In the genomic region with DNA sequence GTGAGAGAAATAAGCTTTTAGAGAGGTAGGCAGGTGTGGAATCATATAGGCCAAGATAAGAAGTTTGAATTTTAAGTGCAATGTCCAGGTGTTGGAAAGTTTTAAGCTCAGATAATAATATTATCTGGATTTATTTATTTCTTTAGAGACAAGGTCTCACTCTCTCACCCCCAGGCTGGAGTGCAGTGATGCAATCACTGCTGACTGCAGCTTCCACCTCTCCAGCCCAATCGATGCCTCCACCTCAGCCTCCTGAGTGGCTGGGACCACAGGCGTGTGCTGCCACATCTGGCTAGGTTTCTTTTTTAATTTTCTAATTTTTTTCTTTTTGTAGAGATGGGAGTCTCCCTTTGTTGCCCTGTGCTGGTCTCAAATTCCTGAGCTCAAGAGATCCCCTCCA, we compare ENCODE assay signal across 31 cellular contexts. TPM values are rescaled to one million over a fixed set of nuclear protein-coding genes. Genes with fewer than 3 reads are reported as not detected.
A peak's percentile ranks its signal among the peaks of the same experiment; 100 is the strongest.
DNase-seq lines count a peak whose midpoint lies in the region; ATAC-seq, FAIRE-seq and TF ChIP-seq lines count a peak whose summit lies in the region.
"Had no signal": no experiment of that assay in that cellular context is flagged by ENCODE, and none has a peak within 500 bp of the region (broad histone marks: within the 10 kb centered on the region; RNA-seq: fewer than 3 reads in every experiment).

No MANE protein-coding gene starts in this region.

- no peak overlapping the region for H3K18ac ChIP-seq in H1 (ENCODE audit: extremely low read depth, low read length)

- no peaks in the 10 kb centered on the region for H3K9me3 ChIP-seq in K562 (replicated peaks; ENCODE audit: control insufficient read depth, insufficient read depth, low read depth, low read length)
- no peaks in the 10 kb centered on the region for H3K9me3 ChIP-seq in H1 (ENCODE audit: insufficient read depth in 2 of 2, low read depth in 1 of 2, low read length in 1 of 2)
- no peaks in the 10 kb centered on the region for H3K9me3 ChIP-seq in heart left ventricle
- H3K9me3 ChIP-seq: A549, BE2C, BLaER1 had no signal

- ATAC-seq in GM23338 (no peak), K562 (no peak), heart left ventricle (no peak), GM18519 (IDR thresholded peaks at IDR 0.05; ENCODE audit: low FRiP score, unreplicated experiment) (no peak)
- ATAC-seq: A549, GM12878 had no signal

- no peaks in the 10 kb centered on the region for H3K36me3 ChIP-seq in GM23338 (ENCODE audit: insufficient read depth)
- H3K36me3 ChIP-seq in K562 (ENCODE audit: control insufficient read depth, insufficient read depth, low read length): no peaks in the 10 kb centered on the region
- no peaks in the 10 kb centered on the region for H3K36me3 ChIP-seq in H1 (ENCODE audit: control insufficient read depth in 2 of 4, insufficient read depth in 4 of 4, low read length in 3 of 4)
- no peaks in the 10 kb centered on the region for H3K36me3 ChIP-seq in heart left ventricle
- H3K36me3 ChIP-seq: BE2C, BLaER1 had no signal

- no peak overlapping the region for H2BK120ac ChIP-seq in H1 (replicated peaks; ENCODE audit: low read depth, low read length)

- H3K79me1 ChIP-seq in H1 (ENCODE audit: low read depth, low read length): no peaks in the 10 kb centered on the region

- H3K4me2 ChIP-seq in GM23338 (no peak overlapping the region), K562 (ENCODE audit: insufficient read depth, low read length) (no peak overlapping the region), H1 (ENCODE audit: insufficient read depth in 1 of 2, low read depth in 2 of 2, low read length in 2 of 2) (no peak overlapping the region)
- H3K4me2 ChIP-seq: A549, BLaER1 had no signal

- no peak overlapping the region for H4K91ac ChIP-seq in H1 (replicated peaks; ENCODE audit: insufficient read length, low read length)

- H3K36me3 Mint-ChIP-seq in GM23338 (ENCODE audit: low read depth) (no peaks in the 10 kb centered on the region), nephron progenitor cell (ENCODE audit: low read depth) (no peaks in the 10 kb centered on the region)
- H3K36me3 Mint-ChIP-seq: CD14-positive monocyte; CD4-positive, alpha-beta memory T cell; CD4-positive, CD25-positive, alpha-beta regulatory T cell had no signal

- H3K4me1 ChIP-seq in GM23338 (ENCODE audit: insufficient read depth) (no peaks in the 10 kb centered on the region), K562 (replicated peaks in 1 of 2; ENCODE audit: control insufficient read depth in 2 of 2, insufficient read depth in 2 of 2, low read length in 2 of 2) (peaks cover 0 to 28% of the 10 kb centered on the region in 2 experiments; a peak in 4 of 5 replicates), H1 (replicated peaks in 1 of 4; ENCODE audit: control insufficient read depth in 3 of 4, insufficient read depth in 4 of 4, low read length in 3 of 4) (no peaks in the 10 kb centered on the region), heart left ventricle (no peaks in the 10 kb centered on the region)
- H3K4me1 ChIP-seq: A549, BE2C had no signal

- TF ChIP-seq CTCF in GM23338 (conservative IDR thresholded peaks at IDR 0.05; ENCODE audit: low read depth in 2 of 2): no peak
- TF ChIP-seq CTCF in K562 (IDR thresholded peaks at IDR 0.05 in 2 of 3, conservative IDR thresholded peaks at IDR 0.05 in 1 of 3; ENCODE audit: insufficient read depth in 2 of 3, low read depth in 1 of 3, low read length in 3 of 3): no peak
- no peak for TF ChIP-seq CTCF in H1 (IDR thresholded peaks at IDR 0.05; ENCODE audit: control extremely low read depth in 1 of 3, insufficient read depth in 1 of 3, low read depth in 1 of 3, low read length in 3 of 3)
- no peak for TF ChIP-seq CTCF in nephron progenitor cell (IDR thresholded peaks at IDR 0.05)
- no peak for TF ChIP-seq CTCF in heart left ventricle (IDR thresholded peaks at IDR 0.05)

- no peak overlapping the region for H2BK15ac ChIP-seq in H1 (ENCODE audit: low read length)

- TF ChIP-seq EP300 in K562 (IDR thresholded peaks at IDR 0.05; ENCODE audit: low read length) (no peak), H1 (IDR thresholded peaks at IDR 0.05; ENCODE audit: borderline replicate concordance in 1 of 2, low read depth in 2 of 2, low read length in 2 of 2) (no peak)

- H3K4me3 Mint-ChIP-seq in GM23338 (no peak overlapping the region), nephron progenitor cell (no peak overlapping the region)
- H3K4me3 Mint-ChIP-seq: CD14-positive monocyte; CD4-positive, alpha-beta memory T cell; CD4-positive, CD25-positive, alpha-beta regulatory T cell; CD8-positive, alpha-beta memory T cell had no signal

- intact Hi-C loops in K562 (cut with micrococcal nuclease) (no loop called here), heart left ventricle (cut with DNase I) (no loop called here)

- no peak overlapping the region for H3K4ac ChIP-seq in H1 (replicated peaks; ENCODE audit: insufficient read length, low read depth, low read length)

- no peaks in the 10 kb centered on the region for H3K27me3 ChIP-seq in GM23338 (ENCODE audit: insufficient read depth)
- peaks cover 0 to 3% of the 10 kb centered on the region in 2 experiments; a peak in 1 of 5 replicates for H3K27me3 ChIP-seq in K562 (ENCODE audit: control insufficient read depth in 2 of 2, insufficient read depth in 2 of 2, low read length in 2 of 2)
- no peaks in the 10 kb centered on the region for H3K27me3 ChIP-seq in H1 (replicated peaks in 1 of 4; ENCODE audit: control insufficient read depth in 3 of 4, extremely low read depth in 1 of 4, insufficient read depth in 3 of 4, low read length in 3 of 4)
- H3K27me3 ChIP-seq in heart left ventricle: peaks cover 0 to 7% (median 0%) of the 10 kb centered on the region in 9 donors
- H3K27me3 ChIP-seq: BE2C, BLaER1 had no signal

- H2AK5ac ChIP-seq in H1 (ENCODE audit: low read depth, low read length): no peak overlapping the region

- H2BK5ac ChIP-seq in H1 (ENCODE audit: low read depth, low read length): no peak overlapping the region

- H3K27me3 Mint-ChIP-seq in GM23338 (ENCODE audit: insufficient read depth, low read depth, poor library complexity): peaks cover 2% of the 10 kb centered on the region
- H3K27me3 Mint-ChIP-seq in nephron progenitor cell (ENCODE audit: low read depth, poor library complexity): peaks cover 7% of the 10 kb centered on the region

- no peak overlapping the region for H3K56ac ChIP-seq in H1 (replicated peaks; ENCODE audit: insufficient read length, low read depth, low read length)

- DNase-seq in GM23338 (ENCODE audit: low spot score): no peak
- DNase-seq in K562 (ENCODE audit: extremely low read depth in 1 of 4, low spot score in 3 of 4): no peak
- peak in 1 of 2 experiments; percentile 19 for DNase-seq in H1 (ENCODE audit: low read depth in 1 of 2, low spot score in 2 of 2)
- no peak for DNase-seq in nephron progenitor cell
- DNase-seq in heart left ventricle: no peak
- DNase-seq in AML-193 (lab: John Stamatoyannopoulos, UW): no peak
- DNase-seq: BE2C; C1 segment of cervical spinal cord; CD4-positive, alpha-beta memory T cell; CD4-positive, CD25-positive, alpha-beta regulatory T cell; CD8-positive, alpha-beta memory T cell; COR-L47; DMS 273 treated with DMSO at 0.1 percent for 48 hours; DMS153; DMS53; DMS79; DND-41; EL; GDM1 had no signal

- H3K9ac ChIP-seq in K562 (ENCODE audit: insufficient read depth in 1 of 2, low read depth in 2 of 2, low read length in 2 of 2) (no peak overlapping the region), H1 (replicated peaks in 1 of 4; ENCODE audit: extremely low read depth in 1 of 4, low read depth in 3 of 4, low read length in 3 of 4) (no peak overlapping the region)
- H3K9ac ChIP-seq: BLaER1 had no signal

- POLR2A ChIA-PET in K562 (lab: Yijun Ruan, JAX): interaction anchor here (1.1 kb wide), 1 partner anchor 8 kb away, joined by 3 read pairs; no protein-coding TSS in a partner anchor
- POLR2A ChIA-PET in H1 (lab: Charles Lee; ENCODE audit: partially characterized antibody): no interaction called here

- TF ChIP-seq POLR2A in K562 (conservative IDR thresholded peaks at IDR 0.05): no peak
- no peak for TF ChIP-seq POLR2A in H1 (IDR thresholded peaks at IDR 0.05; ENCODE audit: control extremely low read depth in 1 of 2, low read depth in 2 of 2, low read length in 2 of 2)
- TF ChIP-seq POLR2A in heart left ventricle (IDR thresholded peaks at IDR 0.05): no peak

- H3K4me1 Mint-ChIP-seq in GM23338: peaks cover 5% of the 10 kb centered on the region
- no peaks in the 10 kb centered on the region for H3K4me1 Mint-ChIP-seq in nephron progenitor cell
- H3K4me1 Mint-ChIP-seq: CD4-positive, alpha-beta memory T cell; CD4-positive, CD25-positive, alpha-beta regulatory T cell; CD8-positive, alpha-beta memory T cell had no signal

- H3K9me2 ChIP-seq in GM23338 (ENCODE audit: insufficient read depth): peaks cover 28% of the 10 kb centered on the region

- in situ Hi-C loops in K562 (cut with MboI): no loop called here

- CTCF ChIA-PET in K562 (lab: Yijun Ruan, JAX; ENCODE audit: low intra/inter-chr PET ratio) (no interaction called here), H1 (lab: Charles Lee; ENCODE audit: partially characterized antibody) (no interaction called here)

- no peak overlapping the region for H4K8ac ChIP-seq in H1 (ENCODE audit: extremely low read depth, insufficient read depth, low read length)

- no peak overlapping the region for H3K23ac ChIP-seq in H1 (ENCODE audit: insufficient read length)

- no peak overlapping the region for H3K14ac ChIP-seq in H1 (ENCODE audit: insufficient read length)

- no peaks in the 10 kb centered on the region for H3K79me2 ChIP-seq in GM23338 (replicated peaks; ENCODE audit: insufficient read depth)
- H3K79me2 ChIP-seq in K562 (ENCODE audit: control insufficient read depth, insufficient read depth, low read length): no peaks in the 10 kb centered on the region
- no peaks in the 10 kb centered on the region for H3K79me2 ChIP-seq in H1 (ENCODE audit: control insufficient read depth in 1 of 2, insufficient read depth in 2 of 2, low read length in 2 of 2)

- TF ChIP-seq RAD21 in K562 (CRISPR knock-in tag; conservative IDR thresholded peaks at IDR 0.05 in 1 of 2, IDR thresholded peaks at IDR 0.05 in 1 of 2) (no peak), H1 (IDR thresholded peaks at IDR 0.05 in 1 of 2, conservative IDR thresholded peaks at IDR 0.05 in 1 of 2; ENCODE audit: low read depth in 2 of 2, low read length in 2 of 2) (no peak)

- H3K27ac Mint-ChIP-seq in GM23338: no peak overlapping the region
- H3K27ac Mint-ChIP-seq in nephron progenitor cell: peak overlapping the region; percentile 38
- H3K27ac Mint-ChIP-seq: CD14-positive monocyte; CD4-positive, alpha-beta memory T cell; CD4-positive, CD25-positive, alpha-beta regulatory T cell had no signal

- no peaks in the 10 kb centered on the region for H3F3A ChIP-seq in GM23338 (replicated peaks; ENCODE audit: low read depth)

- H3K27ac ChIP-seq in GM23338 (ENCODE audit: low read depth) (no peak overlapping the region), K562 (ENCODE audit: extremely low read depth, low read depth, low read length) (no peak overlapping the region), H1 (ENCODE audit: low read depth, low read length) (no peak overlapping the region), heart left ventricle (no peak overlapping the region)
- H3K27ac ChIP-seq: 22Rv1, A549, BLaER1 had no signal

- no TSS peak for BruUV-seq in K562 (replicated peaks; lab: Mats Ljungman, UMichigan)

- H3K9me1 ChIP-seq in K562 (ENCODE audit: control insufficient read depth, insufficient read depth, low read length): no peaks in the 10 kb centered on the region

- FAIRE-seq in K562 (lab: Jason Lieb, UNC) (no peak), H1 (lab: Jason Lieb, UNC) (no peak)
- FAIRE-seq: A549, GM12878, GM12892, GM18507, GM19239 had no signal

- peak overlapping the region; percentile 77 for H2AFZ ChIP-seq in GM23338
- no peak overlapping the region for H2AFZ ChIP-seq in K562 (ENCODE audit: low read depth, low read length)
- H2AFZ ChIP-seq in H1 (ENCODE audit: low read length): 0 out of 2 replicates have a peak overlapping the region, but pooled peaks have one; percentile 49

- no peaks in the 10 kb centered on the region for H3K23me2 ChIP-seq in H1 (ENCODE audit: low read depth, low read length)

- no peak overlapping the region for H2BK20ac ChIP-seq in H1 (ENCODE audit: low read length)

- H3K4me3 ChIP-seq in GM23338 (no peak overlapping the region), K562 (no peak overlapping the region), H1 (ENCODE audit: extremely low read depth in 1 of 4, insufficient read depth in 2 of 4, low read depth in 3 of 4, low read length in 4 of 4) (no peak overlapping the region), heart left ventricle (no peak overlapping the region)
- H3K4me3 ChIP-seq: A549, BLaER1, GM12878 had no signal

- H2BK12ac ChIP-seq in H1 (ENCODE audit: low read depth, low read length): no peak overlapping the region

- H3K9me3 Mint-ChIP-seq in GM23338 (no peaks in the 10 kb centered on the region), nephron progenitor cell (no peaks in the 10 kb centered on the region)
- H3K9me3 Mint-ChIP-seq: CD4-positive, alpha-beta memory T cell; CD4-positive, CD25-positive, alpha-beta regulatory T cell; CD8-positive, alpha-beta memory T cell had no signal

- 7% methylated on average over 2 of the region's 2 CpGs for WGBS in K562 (ENCODE audit: insufficient coverage, low coverage, missing lambda C conversion rate)
- 85% methylated on average over 2 of the region's 2 CpGs; no CpG with 5 or more reads in 1 of the 2 experiments for WGBS in H1 (ENCODE audit: extremely low coverage in 1 of 2, insufficient coverage in 1 of 2, insufficient read length in 1 of 2, insufficient replicate concordance in 2 of 2, low coverage in 1 of 2, low lambda C conversion rate in 2 of 2, missing lambda C conversion rate in 1 of 2), 2 experiments
- WGBS in heart left ventricle, 4 donors: 67 to 76% (median 72%) methylated on average over 2 of the region's 2 CpGs

- H4K20me1 ChIP-seq in GM23338 (replicated peaks; ENCODE audit: insufficient read depth) (no peaks in the 10 kb centered on the region), K562 (replicated peaks; ENCODE audit: control insufficient read depth, insufficient read depth, low read length) (no peaks in the 10 kb centered on the region), H1 (replicated peaks in 1 of 2; ENCODE audit: control insufficient read depth in 1 of 2, insufficient read depth in 2 of 2, low read length in 2 of 2) (no peaks in the 10 kb centered on the region)
- H4K20me1 ChIP-seq: BLaER1 had no signal

- no peak overlapping the region for H4K5ac ChIP-seq in H1 (ENCODE audit: insufficient read length, low read depth, low read length)

RNA-seq across cellular contexts. Expression of a gene that starts 5.5 kb away (rescaled TPM):
- not detected in 2 replicates for total RNA-seq in GM23338 (2014; rRNA removed; shearing (Covaris generic))
- not detected in 2 replicates for polyA plus RNA-seq in GM23338 (2016; fragmentation: Nextera tagmentation; extraction: Ambion mirVana)
- total RNA-seq in K562 (2011; cell fraction: chromatin; rRNA removed; ENCODE audit: low replicate concordance): not detected in 2 replicates
- not detected in 2 replicates for total RNA-seq in K562 (2011; cell fraction: nucleolus; rRNA removed)
- not detected in 2 replicates for total RNA-seq in K562 (2011; cell fraction: nucleoplasm; rRNA removed)
- total RNA-seq in K562 (2014; rRNA removed): not detected in 2 replicates
- total RNA-seq in K562 (2014; rRNA removed; fragmentation: Illumina TruSeq; extraction: Trizol): not detected in 2 replicates
- not detected in 2 replicates for total RNA-seq in K562 (2015; rRNA removed; fragmentation: Illumina TruSeq; extraction: Trizol)
- total RNA-seq in K562 (2021): not detected in 2 replicates
- not detected in 2 replicates for polyA plus RNA-seq in K562 (2011; rRNA removed)
- not detected in 2 replicates for polyA plus RNA-seq in K562 (2011; cell fraction: cytosol; rRNA removed)
- not detected in 2 replicates for polyA plus RNA-seq in K562 (2011; cell fraction: nucleus; rRNA removed)
- 0.09 and 0.10 TPM in 2 replicates for polyA plus RNA-seq in K562 (2012)
- polyA plus RNA-seq in K562 (2014; fragmentation: Illumina TruSeq; extraction: Trizol): not detected in 2 replicates
- polyA plus RNA-seq in K562 (2014; fragmentation: Nextera tagmentation; extraction: Ambion mirVana): not detected
- not detected in 2 replicates for polyA plus RNA-seq in K562 (2014; rRNA removed)
- not detected in 2 replicates for polyA minus RNA-seq in K562 (2011; rRNA and poly(A)+ RNA removed)
- polyA minus RNA-seq in K562 (2011; cell fraction: cytosol; rRNA and poly(A)+ RNA removed): not detected in 2 replicates
- polyA minus RNA-seq in K562 (2011; cell fraction: nucleus; rRNA and poly(A)+ RNA removed): not detected in 2 replicates
- not detected in 2 replicates for total RNA-seq in H1 (2021; fragmentation: NEBNext Ultra II Directional; extraction: Animal tissue kit (Norgen Biotek cat#: 25700))
- not detected in 2 replicates for polyA plus RNA-seq in H1 (2011; rRNA removed)
- not detected for polyA plus RNA-seq in H1 (2011; cell fraction: cytosol; rRNA removed)
- polyA plus RNA-seq in H1 (2011; cell fraction: nucleus; rRNA removed): not detected
- polyA plus RNA-seq in H1 (2012, experiment 1 of 2): not detected in 4 replicates
- not detected for polyA plus RNA-seq in H1 (2012, experiment 2 of 2)
- polyA plus RNA-seq in H1 (2013, experiment 1 of 2): not detected
- not detected for polyA plus RNA-seq in H1 (2013, experiment 2 of 2)
- not detected in 2 replicates for polyA minus RNA-seq in H1 (2011; rRNA and poly(A)+ RNA removed)
- polyA minus RNA-seq in H1 (2011; cell fraction: cytosol; rRNA and poly(A)+ RNA removed): not detected
- not detected for polyA minus RNA-seq in H1 (2011; cell fraction: nucleus; rRNA and poly(A)+ RNA removed)
- total RNA-seq in heart left ventricle: not detected
- polyA plus RNA-seq in heart left ventricle: not detected
- total RNA-seq: A172; CD4-positive, alpha-beta memory T cell; CD4-positive, CD25-positive, alpha-beta regulatory T cell; CD8-positive, alpha-beta memory T cell; Daoy; G401; GM12878 had no signal
- polyA plus RNA-seq: A549; CD14-positive monocyte; CD4-positive, alpha-beta memory T cell; CD4-positive, CD25-positive, alpha-beta regulatory T cell; CD8-positive, alpha-beta memory T cell; GM12878 had no signal

RNA-seq across cellular contexts. Expression of a gene that starts 36.3 kb away (rescaled TPM):
- total RNA-seq in GM23338 (2014; rRNA removed; shearing (Covaris generic)): not detected in 2 replicates
- polyA plus RNA-seq in GM23338 (2016; fragmentation: Nextera tagmentation; extraction: Ambion mirVana) (not detected in 2 replicates), K562 (2011; rRNA removed) (not detected in 2 replicates), K562 (2014; fragmentation: Illumina TruSeq; extraction: Trizol) (not detected in 2 replicates), K562 (2014; fragmentation: Nextera tagmentation; extraction: Ambion mirVana) (not detected), K562 (2014; rRNA removed) (not detected in 2 replicates), H1 (2011; rRNA removed) (not detected in 2 replicates), heart left ventricle (not detected)
- not detected in 2 replicates for total RNA-seq in K562 (2011; cell fraction: chromatin; rRNA removed; ENCODE audit: low replicate concordance)
- total RNA-seq in K562 (2011; cell fraction: nucleolus; rRNA removed): not detected in 2 replicates
- not detected in 2 replicates for total RNA-seq in K562 (2011; cell fraction: nucleoplasm; rRNA removed)
- total RNA-seq in K562 (2014; rRNA removed) (not detected in 2 replicates), K562 (2014; rRNA removed; fragmentation: Illumina TruSeq; extraction: Trizol) (not detected in 2 replicates), K562 (2015; rRNA removed; fragmentation: Illumina TruSeq; extraction: Trizol) (not detected in 2 replicates), K562 (2021) (not detected in 2 replicates), heart left ventricle (not detected)
- polyA plus RNA-seq in K562 (2011; cell fraction: cytosol; rRNA removed): not detected in 2 replicates
- 0.10 and 0.20 TPM in 2 replicates for polyA plus RNA-seq in K562 (2011; cell fraction: nucleus; rRNA removed)
- not detected in 2 replicates for polyA plus RNA-seq in K562 (2012)
- not detected in 2 replicates for polyA minus RNA-seq in K562 (2011; rRNA and poly(A)+ RNA removed)
- polyA minus RNA-seq in K562 (2011; cell fraction: cytosol; rRNA and poly(A)+ RNA removed): not detected in 2 replicates
- polyA minus RNA-seq in K562 (2011; cell fraction: nucleus; rRNA and poly(A)+ RNA removed): not detected in 2 replicates
- total RNA-seq in H1 (2021; fragmentation: NEBNext Ultra II Directional; extraction: Animal tissue kit (Norgen Biotek cat#: 25700)): not detected in 2 replicates
- not detected for polyA plus RNA-seq in H1 (2011; cell fraction: cytosol; rRNA removed)
- not detected for polyA plus RNA-seq in H1 (2011; cell fraction: nucleus; rRNA removed)
- not detected in 4 replicates for polyA plus RNA-seq in H1 (2012, experiment 1 of 2)
- polyA plus RNA-seq in H1 (2012, experiment 2 of 2): not detected
- not detected for polyA plus RNA-seq in H1 (2013, experiment 1 of 2)
- not detected for polyA plus RNA-seq in H1 (2013, experiment 2 of 2)
- polyA minus RNA-seq in H1 (2011; rRNA and poly(A)+ RNA removed): not detected in 2 replicates
- polyA minus RNA-seq in H1 (2011; cell fraction: cytosol; rRNA and poly(A)+ RNA removed): not detected
- not detected for polyA minus RNA-seq in H1 (2011; cell fraction: nucleus; rRNA and poly(A)+ RNA removed)
- total RNA-seq: A172; CD4-positive, alpha-beta memory T cell; CD4-positive, CD25-positive, alpha-beta regulatory T cell; CD8-positive, alpha-beta memory T cell; Daoy; G401; GM12878 had no signal
- polyA plus RNA-seq: A549; CD14-positive monocyte; CD4-positive, alpha-beta memory T cell; CD4-positive, CD25-positive, alpha-beta regulatory T cell; CD8-positive, alpha-beta memory T cell; GM12878 had no signal

RNA-seq across cellular contexts. Expression of a gene that starts 36.4 kb away (rescaled TPM):
- not detected in 2 replicates for total RNA-seq in GM23338 (2014; rRNA removed; shearing (Covaris generic))
- polyA plus RNA-seq in GM23338 (2016; fragmentation: Nextera tagmentation; extraction: Ambion mirVana): not detected in 2 replicates
- total RNA-seq in K562 (2011; cell fraction: chromatin; rRNA removed; ENCODE audit: low replicate concordance): not detected in 2 replicates
- total RNA-seq in K562 (2011; cell fraction: nucleolus; rRNA removed): not detected in 2 replicates
- total RNA-seq in K562 (2011; cell fraction: nucleoplasm; rRNA removed): not detected in 2 replicates
- total RNA-seq in K562 (2014; rRNA removed): not detected in 2 replicates
- total RNA-seq in K562 (2014; rRNA removed; fragmentation: Illumina TruSeq; extraction: Trizol): not detected in 2 replicates
- not detected in 2 replicates for total RNA-seq in K562 (2015; rRNA removed; fragmentation: Illumina TruSeq; extraction: Trizol)
- not detected in 2 replicates for total RNA-seq in K562 (2021)
- not detected in 2 replicates for polyA plus RNA-seq in K562 (2011; rRNA removed)
- polyA plus RNA-seq in K562 (2011; cell fraction: cytosol; rRNA removed): not detected in 2 replicates
- polyA plus RNA-seq in K562 (2011; cell fraction: nucleus; rRNA removed): not detected in 2 replicates
- not detected in 2 replicates for polyA plus RNA-seq in K562 (2012)
- not detected in 2 replicates for polyA plus RNA-seq in K562 (2014; fragmentation: Illumina TruSeq; extraction: Trizol)
- polyA plus RNA-seq in K562 (2014; fragmentation: Nextera tagmentation; extraction: Ambion mirVana): not detected
- not detected in 2 replicates for polyA plus RNA-seq in K562 (2014; rRNA removed)
- not detected in 2 replicates for polyA minus RNA-seq in K562 (2011; rRNA and poly(A)+ RNA removed)
- not detected in 2 replicates for polyA minus RNA-seq in K562 (2011; cell fraction: cytosol; rRNA and poly(A)+ RNA removed)
- not detected in 2 replicates for polyA minus RNA-seq in K562 (2011; cell fraction: nucleus; rRNA and poly(A)+ RNA removed)
- total RNA-seq in H1 (2021; fragmentation: NEBNext Ultra II Directional; extraction: Animal tissue kit (Norgen Biotek cat#: 25700)): not detected in 2 replicates
- not detected in 2 replicates for polyA plus RNA-seq in H1 (2011; rRNA removed)
- polyA plus RNA-seq in H1 (2011; cell fraction: cytosol; rRNA removed): not detected
- not detected for polyA plus RNA-seq in H1 (2011; cell fraction: nucleus; rRNA removed)
- not detected in 4 replicates for polyA plus RNA-seq in H1 (2012, experiment 1 of 2)
- polyA plus RNA-seq in H1 (2012, experiment 2 of 2): not detected
- polyA plus RNA-seq in H1 (2013, experiment 1 of 2): not detected
- polyA plus RNA-seq in H1 (2013, experiment 2 of 2): not detected
- polyA minus RNA-seq in H1 (2011; rRNA and poly(A)+ RNA removed): not detected in 2 replicates
- not detected for polyA minus RNA-seq in H1 (2011; cell fraction: cytosol; rRNA and poly(A)+ RNA removed)
- polyA minus RNA-seq in H1 (2011; cell fraction: nucleus; rRNA and poly(A)+ RNA removed): not detected
- not detected for total RNA-seq in heart left ventricle
- polyA plus RNA-seq in heart left ventricle: not detected
- total RNA-seq: A172; CD4-positive, alpha-beta memory T cell; CD4-positive, CD25-positive, alpha-beta regulatory T cell; CD8-positive, alpha-beta memory T cell; Daoy; G401; GM12878 had no signal
- polyA plus RNA-seq: A549; CD14-positive monocyte; CD4-positive, alpha-beta memory T cell; CD4-positive, CD25-positive, alpha-beta regulatory T cell; CD8-positive, alpha-beta memory T cell; GM12878 had no signal

RNA-seq across cellular contexts. Expression of a gene that starts 54.2 kb away (rescaled TPM):
- total RNA-seq in GM23338 (2014; rRNA removed; shearing (Covaris generic)): not detected in 2 replicates
- polyA plus RNA-seq in GM23338 (2016; fragmentation: Nextera tagmentation; extraction: Ambion mirVana): not detected in 2 replicates
- total RNA-seq in K562 (2011; cell fraction: chromatin; rRNA removed; ENCODE audit: low replicate concordance): not detected in 2 replicates
- total RNA-seq in K562 (2011; cell fraction: nucleolus; rRNA removed): not detected in 2 replicates
- total RNA-seq in K562 (2011; cell fraction: nucleoplasm; rRNA removed): not detected in 2 replicates
- total RNA-seq in K562 (2014; rRNA removed): not detected in 2 replicates
- not detected in 2 replicates for total RNA-seq in K562 (2014; rRNA removed; fragmentation: Illumina TruSeq; extraction: Trizol)
- total RNA-seq in K562 (2015; rRNA removed; fragmentation: Illumina TruSeq; extraction: Trizol): not detected in 2 replicates
- total RNA-seq in K562 (2021): not detected in 2 replicates
- polyA plus RNA-seq in K562 (2011; rRNA removed): not detected in 2 replicates
- polyA plus RNA-seq in K562 (2011; cell fraction: cytosol; rRNA removed): not detected in 2 replicates
- not detected in 2 replicates for polyA plus RNA-seq in K562 (2011; cell fraction: nucleus; rRNA removed)
- polyA plus RNA-seq in K562 (2012): not detected in 2 replicates
- not detected in 2 replicates for polyA plus RNA-seq in K562 (2014; fragmentation: Illumina TruSeq; extraction: Trizol)
- polyA plus RNA-seq in K562 (2014; fragmentation: Nextera tagmentation; extraction: Ambion mirVana): not detected
- not detected in 2 replicates for polyA plus RNA-seq in K562 (2014; rRNA removed)
- 0.28 TPM in 1 of 2 replicates, not detected in the other for polyA minus RNA-seq in K562 (2011; rRNA and poly(A)+ RNA removed)
- polyA minus RNA-seq in K562 (2011; cell fraction: cytosol; rRNA and poly(A)+ RNA removed): not detected in 2 replicates
- not detected in 2 replicates for polyA minus RNA-seq in K562 (2011; cell fraction: nucleus; rRNA and poly(A)+ RNA removed)
- total RNA-seq in H1 (2021; fragmentation: NEBNext Ultra II Directional; extraction: Animal tissue kit (Norgen Biotek cat#: 25700)): not detected in 2 replicates
- not detected in 2 replicates for polyA plus RNA-seq in H1 (2011; rRNA removed)
- polyA plus RNA-seq in H1 (2011; cell fraction: cytosol; rRNA removed): not detected
- polyA plus RNA-seq in H1 (2011; cell fraction: nucleus; rRNA removed): not detected
- polyA plus RNA-seq in H1 (2012, experiment 1 of 2): not detected in 4 replicates
- not detected for polyA plus RNA-seq in H1 (2012, experiment 2 of 2)
- not detected for polyA plus RNA-seq in H1 (2013, experiment 1 of 2)
- polyA plus RNA-seq in H1 (2013, experiment 2 of 2): not detected
- not detected in 2 replicates for polyA minus RNA-seq in H1 (2011; rRNA and poly(A)+ RNA removed)
- not detected for polyA minus RNA-seq in H1 (2011; cell fraction: cytosol; rRNA and poly(A)+ RNA removed)
- polyA minus RNA-seq in H1 (2011; cell fraction: nucleus; rRNA and poly(A)+ RNA removed): not detected
- not detected for total RNA-seq in heart left ventricle
- polyA plus RNA-seq in heart left ventricle: not detected
- total RNA-seq: A172; CD4-positive, alpha-beta memory T cell; CD4-positive, CD25-positive, alpha-beta regulatory T cell; CD8-positive, alpha-beta memory T cell; Daoy; G401; GM12878 had no signal
- polyA plus RNA-seq: A549; CD14-positive monocyte; CD4-positive, alpha-beta memory T cell; CD4-positive, CD25-positive, alpha-beta regulatory T cell; CD8-positive, alpha-beta memory T cell; GM12878 had no signal
